12 cellular contexts compared by ENCODE assay signal in genomic region chrX:9912341-9912740, GRCh38. TPM values are rescaled to one million over a fixed set of nuclear protein-coding genes. Genes with fewer than 3 reads are reported as not detected.
DNase-seq lines count a peak whose midpoint lies in the region; ATAC-seq and TF ChIP-seq lines count a peak whose summit lies in the region.
"Had no signal": no experiment of that assay in that cellular context is flagged by ENCODE, and none has a peak within 500 bp of the region (broad histone marks: within the 10 kb centered on the region; RNA-seq: fewer than 3 reads in every experiment).

No MANE protein-coding gene starts in this region.

- H3K27ac ChIP-seq in mesenchymal stem cell (ENCODE audit: low read length, poor library complexity, severe bottlenecking) = peak overlapping the region; percentile 53
- H3K27ac ChIP-seq: C4-2B, sigmoid colon had no signal

- H3K36me3 ChIP-seq in mesenchymal stem cell (ENCODE audit: control insufficient read depth in 1 of 2, insufficient read depth in 2 of 2, low read depth in 1 of 2, low read length in 2 of 2) = no peaks in the 10 kb centered on the region
- H3K36me3 ChIP-seq: sigmoid colon had no signal

- ATAC-seq in GM19351 (IDR thresholded peaks at IDR 0.05; ENCODE audit: unreplicated experiment) = no peak

- H2BK12ac ChIP-seq in mesenchymal stem cell (ENCODE audit: low read length in 2 of 2) = peak overlapping the region in 1 of 2 experiments; percentile 10

- H2BK15ac ChIP-seq in mesenchymal stem cell (ENCODE audit: low read depth, poor library complexity, severe bottlenecking) = no peak overlapping the region

- H4K8ac ChIP-seq in mesenchymal stem cell (ENCODE audit: low read length) = peak overlapping the region; percentile 12

- no peak overlapping the region for H3K4me3 ChIP-seq in mesenchymal stem cell (ENCODE audit: insufficient read depth in 1 of 2, low read depth in 1 of 2, low read length in 2 of 2)

- peaks cover 0 to 2% (median 0%) of the 10 kb centered on the region in 5 experiments for H3K9me3 Mint-ChIP-seq in brain
- H3K9me3 Mint-ChIP-seq: activated naive CD4-positive, alpha-beta T cell treated with anti-CD3 and anti-CD28 coated beads, Interleukin-2, amount 50 U/mL, for 24 hours had no signal

- H3K4me3 Mint-ChIP-seq in brain = peak overlapping the region; percentile 77 to 84 (median 79)
- H3K4me3 Mint-ChIP-seq: activated naive CD4-positive, alpha-beta T cell treated with anti-CD3 and anti-CD28 coated beads, Interleukin-2, amount 50 U/mL, for 24 hours had no signal

- H3K18ac ChIP-seq in mesenchymal stem cell (ENCODE audit: low read depth in 1 of 2, low read length in 2 of 2) = peak overlapping the region; percentile 58 to 78

- H3K9me3 ChIP-seq in mesenchymal stem cell (ENCODE audit: control insufficient read depth, low read length) = no peaks in the 10 kb centered on the region
- H3K9me3 ChIP-seq: sigmoid colon had no signal

- no peak overlapping the region for H3K4me2 ChIP-seq in mesenchymal stem cell (ENCODE audit: low read length, poor library complexity, severe bottlenecking)

- H2BK120ac ChIP-seq in mesenchymal stem cell (ENCODE audit: low read depth, low read length) = no peak overlapping the region

- WGBS in mesenchymal stem cell = 56% methylated on average over 15 of the region's 15 CpGs

- TF ChIP-seq CTCF in brain (conservative IDR thresholded peaks at IDR 0.05) = no peak

- H3K4me1 ChIP-seq in mesenchymal stem cell (ENCODE audit: control insufficient read depth, insufficient read depth, low read depth, low read length) = peaks cover 7% of the 10 kb centered on the region
- H3K4me1 ChIP-seq: sigmoid colon had no signal

- DNase-seq in DMS 273 (lab: John Stamatoyannopoulos, UW; ENCODE audit: unreplicated experiment) = peak; percentile 86
- DNase-seq in NCI-H1694 treated with DMSO at 0.1 percent for 48 hours (lab: John Stamatoyannopoulos, UW) = peak; percentile 36
- no peak for DNase-seq in mesenchymal stem cell
- no peak for DNase-seq in NOMO-1 (lab: John Stamatoyannopoulos, UW; ENCODE audit: unreplicated experiment in 2 of 2)
- DNase-seq in LoVo (ENCODE audit: low spot score) = no peak
- no peak for DNase-seq in dedifferentiated amniotic fluid mesenchymal stem cell (ENCODE audit: extremely low spot score)
- DNase-seq: activated CD4-positive, CD25-positive, alpha-beta regulatory T cell treated with anti-CD3 and anti-CD28 coated beads, Interleukin-2, amount 50 U/mL, for 72 hours; sigmoid colon had no signal

- H4K91ac ChIP-seq in mesenchymal stem cell (ENCODE audit: low read length) = peak overlapping the region; percentile 73

- H2BK5ac ChIP-seq in mesenchymal stem cell (ENCODE audit: low read depth, low read length, poor library complexity, severe bottlenecking) = no peak overlapping the region

- H3K27me3 ChIP-seq in mesenchymal stem cell (ENCODE audit: control insufficient read depth in 1 of 2, insufficient read depth in 1 of 2, low read length in 2 of 2) = peaks cover 0 to 22% of the 10 kb centered on the region in 2 experiments
- H3K27me3 ChIP-seq: sigmoid colon had no signal

- peaks cover 74% of the 10 kb centered on the region for H3K4me1 Mint-ChIP-seq in brain
- H3K4me1 Mint-ChIP-seq: activated naive CD4-positive, alpha-beta T cell treated with anti-CD3 and anti-CD28 coated beads, Interleukin-2, amount 50 U/mL, for 24 hours had no signal

- no peaks in the 10 kb centered on the region for H3K36me3 Mint-ChIP-seq in brain
- H3K36me3 Mint-ChIP-seq: activated naive CD4-positive, alpha-beta T cell treated with anti-CD3 and anti-CD28 coated beads, Interleukin-2, amount 50 U/mL, for 24 hours had no signal

- H3K79me1 ChIP-seq in mesenchymal stem cell (replicated peaks; ENCODE audit: low read length, poor library complexity, severe bottlenecking) = peaks cover 1% of the 10 kb centered on the region

- no peak overlapping the region for H2AK5ac ChIP-seq in mesenchymal stem cell (ENCODE audit: low read length, severe bottlenecking)

- no peak overlapping the region for H3K23ac ChIP-seq in mesenchymal stem cell (ENCODE audit: low read length in 2 of 2)

- H3K9ac ChIP-seq in mesenchymal stem cell (ENCODE audit: low read length) = no peak overlapping the region

- H3K27ac Mint-ChIP-seq in brain = peak overlapping the region; percentile 81 to 96 (median 90)
- H3K27ac Mint-ChIP-seq: activated naive CD4-positive, alpha-beta T cell treated with anti-CD3 and anti-CD28 coated beads, Interleukin-2, amount 50 U/mL, for 24 hours had no signal

- no peaks in the 10 kb centered on the region for H3K27me3 Mint-ChIP-seq in brain

- H3K14ac ChIP-seq in mesenchymal stem cell (ENCODE audit: low read length in 2 of 2) = peak overlapping the region in 1 of 2 experiments; percentile 75

- H3K4ac ChIP-seq in mesenchymal stem cell (ENCODE audit: low read depth in 1 of 2, low read length in 2 of 2) = peak overlapping the region in 1 of 2 experiments; percentile 69

- no peak overlapping the region for H2AFZ ChIP-seq in mesenchymal stem cell (ENCODE audit: low read depth, low read length)

RNA-seq across cellular contexts. Expression of gene CLDN34, which starts 54.8 kb away (rescaled TPM):
- polyA plus RNA-seq in brain (ENCODE audit: insufficient read depth, low read depth, low replicate concordance) = not detected
- polyA plus RNA-seq in mesenchymal stem cell (2013, experiment 1 of 2) = 0.15 TPM
- 0.04 TPM for polyA plus RNA-seq in mesenchymal stem cell (2013, experiment 2 of 2)

Comparison
In these comparisons a context has a peak if more than half of its experiments do, and no peak if none do; other contexts are left out.
1. DNase-seq: peak in DMS 273 (single experiment) and NCI-H1694 treated with DMSO at 0.1 percent for 48 hours (single experiment); none in mesenchymal stem cell (single experiment), NOMO-1 (0 of 2), LoVo (single experiment) and dedifferentiated amniotic fluid mesenchymal stem cell (single experiment).